ENCODE assay signal across 1 cellular context in genomic region chr11:22624742-22625447, GRCh38.
TF ChIP-seq lines count a peak whose summit lies in the region.

No MANE protein-coding gene starts in this region.

TF ChIP-seq in K562, 482 proteins besides CTCF, POLR2A, EP300 and RAD21 (continued from another document and continues in another):
- TF ChIP-seq AFF1 (IDR thresholded peaks at IDR 0.05; ENCODE audit: low read depth in 1 of 2, partially characterized antibody in 2 of 2) (no peak), THAP12 (CRISPR knock-in tag; IDR thresholded peaks at IDR 0.05) (0 out of 2 replicates have a peak, but pooled peaks have one; percentile 5), POLR2AphosphoS5 (IDR thresholded peaks at IDR 0.05; ENCODE audit: control insufficient read depth, insufficient read depth, low read depth, low read length) (no peak), HES1 (IDR thresholded peaks at IDR 0.05; ENCODE audit: low read depth) (no peak), ZNF143 (CRISPR knock-in tag; IDR thresholded peaks at IDR 0.05) (no peak), MECOM (CRISPR knock-in tag; IDR thresholded peaks at IDR 0.05) (no peak), XRCC5 (IDR thresholded peaks at IDR 0.05; ENCODE audit: low read depth, low read length) (0 out of 2 replicates have a peak, but pooled peaks have one; percentile 44), CBFB (CRISPR knock-in tag; IDR thresholded peaks at IDR 0.05) (no peak), SP1 (CRISPR knock-in tag; IDR thresholded peaks at IDR 0.05) (no peak), HNRNPK (IDR thresholded peaks at IDR 0.05; ENCODE audit: low read depth, low read length, poor library complexity, severe bottlenecking) (no peak), ZNF232 (CRISPR knock-in tag; IDR thresholded peaks at IDR 0.05) (no peak), KAT7 (CRISPR knock-in tag; IDR thresholded peaks at IDR 0.05; ENCODE audit: borderline replicate concordance) (peak; percentile 54; the same call in 1 of the 2 replicates), ZNF77 (CRISPR knock-in tag; IDR thresholded peaks at IDR 0.05) (no peak), POLR2G (IDR thresholded peaks at IDR 0.05; ENCODE audit: low read depth, low read length) (no peak), ZNF444 (CRISPR knock-in tag; IDR thresholded peaks at IDR 0.05) (no peak), MTA1 (IDR thresholded peaks at IDR 0.05; ENCODE audit: borderline replicate concordance) (no peak), GTF2B (IDR thresholded peaks at IDR 0.05; ENCODE audit: extremely low read depth, insufficient read length) (no peak), IFI16 (CRISPR knock-in tag; IDR thresholded peaks at IDR 0.05) (no peak), CEBPG (CRISPR knock-in tag; IDR thresholded peaks at IDR 0.05) (0 out of 2 replicates have a peak, but pooled peaks have one; percentile 9), CEBPG (tag; conservative IDR thresholded peaks at IDR 0.05 in 1 of 2, IDR thresholded peaks at IDR 0.05 in 1 of 2) (peak; percentile 18 to 49; a peak in 2 of 4 replicates), E2F4 (CRISPR knock-in tag; IDR thresholded peaks at IDR 0.05; ENCODE audit: low read depth) (no peak), ZSCAN29 (IDR thresholded peaks at IDR 0.05) (no peak), ELF2 (CRISPR knock-in tag; IDR thresholded peaks at IDR 0.05) (no peak), MAFF (IDR thresholded peaks at IDR 0.05; ENCODE audit: low read length) (no peak), MEF2A (IDR thresholded peaks at IDR 0.05; ENCODE audit: control insufficient read depth, low read depth, low read length) (no peak), FIP1L1 (IDR thresholded peaks at IDR 0.05; ENCODE audit: low read depth, low read length, poor library complexity, severe bottlenecking) (no peak), MLLT1 (IDR thresholded peaks at IDR 0.05) (no peak), HNRNPUL1 (IDR thresholded peaks at IDR 0.05; ENCODE audit: low read length) (no peak), ARID4B (CRISPR knock-in tag; IDR thresholded peaks at IDR 0.05) (no peak), FOXK1 (CRISPR knock-in tag; IDR thresholded peaks at IDR 0.05; ENCODE audit: borderline replicate concordance) (no peak), WHSC1 (IDR thresholded peaks at IDR 0.05; ENCODE audit: low read length) (no peak), YBX1 (IDR thresholded peaks at IDR 0.05) (no peak), E2F8 (IDR thresholded peaks at IDR 0.05; ENCODE audit: low read depth, partially characterized antibody) (no peak), POLR3G (IDR thresholded peaks at IDR 0.05; ENCODE audit: extremely low read depth, insufficient read length, insufficient replicate concordance) (no peak), TCF7L2 (IDR thresholded peaks at IDR 0.05; ENCODE audit: low read depth, low read length) (no peak), BMI1 (IDR thresholded peaks at IDR 0.05; ENCODE audit: low read length) (no peak), ZNF830 (CRISPR knock-in tag; IDR thresholded peaks at IDR 0.05) (no peak), MYBL2 (IDR thresholded peaks at IDR 0.05; ENCODE audit: low read depth) (no peak), MYBL2 (CRISPR knock-in tag; IDR thresholded peaks at IDR 0.05; ENCODE audit: borderline replicate concordance) (no peak), JUND (IDR thresholded peaks at IDR 0.05; ENCODE audit: borderline replicate concordance, low read depth, low read length) (0 out of 2 replicates have a peak, but pooled peaks have one; percentile 10), JUND (tag; IDR thresholded peaks at IDR 0.05; ENCODE audit: borderline replicate concordance, low read depth, low read length) (no peak), MXI1 (IDR thresholded peaks at IDR 0.05; ENCODE audit: low read depth, low read length) (no peak), ZNF3 (CRISPR knock-in tag; IDR thresholded peaks at IDR 0.05) (no peak), GATAD2B (IDR thresholded peaks at IDR 0.05; ENCODE audit: borderline replicate concordance) (no peak), TAF15 (IDR thresholded peaks at IDR 0.05; ENCODE audit: low read depth, low read length) (no peak), ZBTB7A (IDR thresholded peaks at IDR 0.05; ENCODE audit: borderline replicate concordance, control insufficient read depth, low read depth, low read length) (no peak), CBFA2T3 (IDR thresholded peaks at IDR 0.05) (no peak), FOXO4 (CRISPR knock-in tag; IDR thresholded peaks at IDR 0.05) (no peak), ZNF696 (CRISPR knock-in tag; conservative IDR thresholded peaks at IDR 0.05) (no peak)
